8 cellular contexts compared by ENCODE assay signal in genomic region chr6:95576621-95577316, GRCh38. TPM values are rescaled to one million over a fixed set of nuclear protein-coding genes. Genes with fewer than 3 reads are reported as not detected.
DNase-seq lines count a peak whose midpoint lies in the region; TF ChIP-seq lines count a peak whose summit lies in the region.

No MANE protein-coding gene starts in this region.

- H3K4me1 Mint-ChIP-seq in activated CD4-positive, alpha-beta T cell treated with anti-CD3 and anti-CD28 coated beads, Interleukin-2, amount 10 ng/mL, durations not matched to agents 24 days and 14 days, result peaks cover 47% of the 10 kb centered on the region
- peaks cover 44% of the 10 kb centered on the region for H3K4me1 Mint-ChIP-seq in HFFc6 (ENCODE audit: low read depth)

- no peaks in the 10 kb centered on the region for H3K27me3 ChIP-seq in liver (ENCODE audit: control insufficient read depth in 4 of 4, insufficient read depth in 4 of 4, low read length in 3 of 4)
- H3K27me3 ChIP-seq in tibial artery, result no peaks in the 10 kb centered on the region

- intact Hi-C loops in activated CD4-positive, alpha-beta T cell treated with anti-CD3 and anti-CD28 coated beads, Interleukin-2, amount 10 ng/mL, durations not matched to agents 24 days and 14 days (cut with micrococcal nuclease), result loop anchor here (1.0 to 10.0 kb wide), 3 partner anchors 945 to 1331 kb away; partner anchors contain the start of genes GPR63 and UFL1
- intact Hi-C loops in tibial artery (cut with DNase I; ENCODE audit: low total_unique reads), result no loop called here

- no peak for TF ChIP-seq RAD21 in liver (IDR thresholded peaks at IDR 0.05)

- H3K4me1 ChIP-seq in liver (ENCODE audit: control insufficient read depth in 4 of 4, insufficient read depth in 4 of 4, low read length in 3 of 4) (peaks cover 5 to 33% (median 13%) of the 10 kb centered on the region in 4 donors), tibial artery (peaks cover 0 to 39% (median 5%) of the 10 kb centered on the region in 4 donors)

- H3K9me3 Mint-ChIP-seq in activated CD4-positive, alpha-beta T cell treated with anti-CD3 and anti-CD28 coated beads, Interleukin-2, amount 10 ng/mL, durations not matched to agents 24 days and 14 days, result no peaks in the 10 kb centered on the region
- no peaks in the 10 kb centered on the region for H3K9me3 Mint-ChIP-seq in HFFc6

- H3K27ac ChIP-seq in liver (ENCODE audit: low read depth in 1 of 2, low read length in 2 of 2) (peak overlapping the region; percentile 93 to 96), tibial artery (peak overlapping the region; percentile 93 to 96)

- 3% methylated on average over 4 of the region's 4 CpGs for WGBS in liver

- peak overlapping the region; percentile 75 to 77 for H3K4me3 ChIP-seq in cardiac fibroblast (replicated peaks in 1 of 2; ENCODE audit: low read depth in 2 of 2, low read length in 2 of 2)
- peak overlapping the region; percentile 60 to 100 (median 92) for H3K4me3 ChIP-seq in liver (ENCODE audit: low read depth in 1 of 3, low read length in 3 of 3)
- peak overlapping the region; percentile 67 to 79 for H3K4me3 ChIP-seq in tibial artery

- DNase-seq in activated CD4-positive, alpha-beta T cell treated with anti-CD3 and anti-CD28 coated beads, Interleukin-2, amount 10 ng/mL, durations not matched to agents 24 days and 14 days, result no peak
- no peak for DNase-seq in activated CD4-positive, alpha-beta T cell treated with anti-CD3 and anti-CD28 coated beads for 1 hour
- DNase-seq in HFFc6 (no peak), NCI-H69 (lab: John Stamatoyannopoulos, UW) (peak; percentile 58), cardiac fibroblast (ENCODE audit: low read depth in 2 of 2) (peak; percentile 37 to 53), tibial artery (no peak), HuH-7.5 (ENCODE audit: low spot score) (no peak)

- H3K36me3 Mint-ChIP-seq in activated CD4-positive, alpha-beta T cell treated with anti-CD3 and anti-CD28 coated beads, Interleukin-2, amount 10 ng/mL, durations not matched to agents 24 days and 14 days (ENCODE audit: low read depth), result peaks cover 7% of the 10 kb centered on the region
- H3K36me3 Mint-ChIP-seq in HFFc6 (ENCODE audit: low read depth), result no peaks in the 10 kb centered on the region

- H3K9me3 ChIP-seq in liver (ENCODE audit: control insufficient read depth in 4 of 4, low read length in 3 of 4), result no peaks in the 10 kb centered on the region
- no peaks in the 10 kb centered on the region for H3K9me3 ChIP-seq in tibial artery

- peak overlapping the region; percentile 57 to 91 for H3K9ac ChIP-seq in liver (ENCODE audit: low read depth in 1 of 2, low read length in 2 of 2)

- H3K27ac Mint-ChIP-seq in activated CD4-positive, alpha-beta T cell treated with anti-CD3 and anti-CD28 coated beads, Interleukin-2, amount 10 ng/mL, durations not matched to agents 24 days and 14 days, result peak overlapping the region; percentile 98
- peak overlapping the region; percentile 98 for H3K27ac Mint-ChIP-seq in HFFc6

- TF ChIP-seq CTCF in HFFc6 (IDR thresholded peaks at IDR 0.05) (no peak), cardiac fibroblast (IDR thresholded peaks at IDR 0.05; ENCODE audit: low read depth, low read length) (no peak), liver (IDR thresholded peaks at IDR 0.05; ENCODE audit: low read depth, low read length, missing input control) (no peak), tibial artery (IDR thresholded peaks at IDR 0.05) (no peak)

- no peaks in the 10 kb centered on the region for H3K36me3 ChIP-seq in liver (ENCODE audit: control insufficient read depth in 4 of 4, insufficient read depth in 3 of 4, low read depth in 1 of 4, low read length in 3 of 4)
- H3K36me3 ChIP-seq in tibial artery, result no peaks in the 10 kb centered on the region

- no peaks in the 10 kb centered on the region for H3K27me3 Mint-ChIP-seq in activated CD4-positive, alpha-beta T cell treated with anti-CD3 and anti-CD28 coated beads, Interleukin-2, amount 10 ng/mL, durations not matched to agents 24 days and 14 days
- H3K27me3 Mint-ChIP-seq in HFFc6 (ENCODE audit: insufficient read depth), result no peaks in the 10 kb centered on the region; the same call in 1 of the 2 replicates

- H3K4me3 Mint-ChIP-seq in activated CD4-positive, alpha-beta T cell treated with anti-CD3 and anti-CD28 coated beads, Interleukin-2, amount 10 ng/mL, durations not matched to agents 24 days and 14 days, result peak overlapping the region; percentile 98
- H3K4me3 Mint-ChIP-seq in HFFc6, result peak overlapping the region; percentile 98

TF ChIP-seq in liver, 16 proteins besides CTCF, POLR2A, EP300 and RAD21:
- peak in 1 of 2 donors; percentile 8 for TF ChIP-seq RXRA (IDR thresholded peaks at IDR 0.05)
- no peak for TF ChIP-seq EGR1 (IDR thresholded peaks at IDR 0.05; ENCODE audit: low read depth in 2 of 2)
- no peak for TF ChIP-seq ZBTB33 (IDR thresholded peaks at IDR 0.05)
- no peak for TF ChIP-seq FOXA2 (IDR thresholded peaks at IDR 0.05)
- TF ChIP-seq HNF4A (conservative IDR thresholded peaks at IDR 0.05), result peak in 1 of 2 donors; percentile 1
- TF ChIP-seq MAX (IDR thresholded peaks at IDR 0.05), result no peak
- TF ChIP-seq, protein P1, sequence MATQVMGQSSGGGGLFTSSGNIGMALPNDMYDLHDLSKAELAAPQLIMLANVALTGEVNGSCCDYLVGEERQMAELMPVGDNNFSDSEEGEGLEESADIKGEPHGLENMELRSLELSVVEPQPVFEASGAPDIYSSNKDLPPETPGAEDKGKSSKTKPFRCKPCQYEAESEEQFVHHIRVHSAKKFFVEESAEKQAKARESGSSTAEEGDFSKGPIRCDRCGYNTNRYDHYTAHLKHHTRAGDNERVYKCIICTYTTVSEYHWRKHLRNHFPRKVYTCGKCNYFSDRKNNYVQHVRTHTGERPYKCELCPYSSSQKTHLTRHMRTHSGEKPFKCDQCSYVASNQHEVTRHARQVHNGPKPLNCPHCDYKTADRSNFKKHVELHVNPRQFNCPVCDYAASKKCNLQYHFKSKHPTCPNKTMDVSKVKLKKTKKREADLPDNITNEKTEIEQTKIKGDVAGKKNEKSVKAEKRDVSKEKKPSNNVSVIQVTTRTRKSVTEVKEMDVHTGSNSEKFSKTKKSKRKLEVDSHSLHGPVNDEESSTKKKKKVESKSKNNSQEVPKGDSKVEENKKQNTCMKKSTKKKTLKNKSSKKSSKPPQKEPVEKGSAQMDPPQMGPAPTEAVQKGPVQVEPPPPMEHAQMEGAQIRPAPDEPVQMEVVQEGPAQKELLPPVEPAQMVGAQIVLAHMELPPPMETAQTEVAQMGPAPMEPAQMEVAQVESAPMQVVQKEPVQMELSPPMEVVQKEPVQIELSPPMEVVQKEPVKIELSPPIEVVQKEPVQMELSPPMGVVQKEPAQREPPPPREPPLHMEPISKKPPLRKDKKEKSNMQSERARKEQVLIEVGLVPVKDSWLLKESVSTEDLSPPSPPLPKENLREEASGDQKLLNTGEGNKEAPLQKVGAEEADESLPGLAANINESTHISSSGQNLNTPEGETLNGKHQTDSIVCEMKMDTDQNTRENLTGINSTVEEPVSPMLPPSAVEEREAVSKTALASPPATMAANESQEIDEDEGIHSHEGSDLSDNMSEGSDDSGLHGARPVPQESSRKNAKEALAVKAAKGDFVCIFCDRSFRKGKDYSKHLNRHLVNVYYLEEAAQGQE (IDR thresholded peaks at IDR 0.05), result peak; percentile 19
- TF ChIP-seq FOXA1 (IDR thresholded peaks at IDR 0.05), result no peak
- TF ChIP-seq NR2F2 (IDR thresholded peaks at IDR 0.05), result no peak
- TF ChIP-seq GABPA (IDR thresholded peaks at IDR 0.05 in 1 of 2, conservative IDR thresholded peaks at IDR 0.05 in 1 of 2), result no peak
- TF ChIP-seq YY1 (IDR thresholded peaks at IDR 0.05), result peak; percentile 53
- TF ChIP-seq, protein P2, sequence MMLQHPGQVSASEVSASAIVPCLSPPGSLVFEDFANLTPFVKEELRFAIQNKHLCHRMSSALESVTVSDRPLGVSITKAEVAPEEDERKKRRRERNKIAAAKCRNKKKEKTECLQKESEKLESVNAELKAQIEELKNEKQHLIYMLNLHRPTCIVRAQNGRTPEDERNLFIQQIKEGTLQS (IDR thresholded peaks at IDR 0.05), result no peak
- TF ChIP-seq SP1 (IDR thresholded peaks at IDR 0.05), result no peak
- no peak for TF ChIP-seq HNF4G (IDR thresholded peaks at IDR 0.05)
- no peak for TF ChIP-seq JUND (IDR thresholded peaks at IDR 0.05)
- TF ChIP-seq TAF1 (conservative IDR thresholded peaks at IDR 0.05), result no peak

RNA-seq across cellular contexts. Expression of gene MANEA, which starts 0.6 kb away (rescaled TPM):
- total RNA-seq in activated CD4-positive, alpha-beta T cell treated with anti-CD3 and anti-CD28 coated beads, Interleukin-2, amount 10 ng/mL, durations not matched to agents 24 days and 14 days, result 22.6 and 23.1 TPM in 2 replicates
- 10 to 100 TPM in 5 of 6 experiments, 1 to 10 TPM in 1; 8.0 to 14.3 (median 13.2) TPM for total RNA-seq in HFFc6 (2021; fragmentation: NEBNext Ultra II Directional; extraction: Animal tissue kit (Norgen Biotek cat#: 25700))
- 10 to 100 TPM in 1 of 2 donors, 1 to 10 TPM in 1; 9.7 to 37.4 TPM for total RNA-seq in liver
- 10 to 100 TPM; 16.5 to 21.3 TPM for polyA plus RNA-seq in liver

Comparison
In these comparisons a context has a peak if more than half of its experiments do, and no peak if none do; other contexts are left out.
1. DNase-seq: peak in NCI-H69 (single experiment) and cardiac fibroblast (2 of 2); none in activated CD4-positive, alpha-beta T cell treated with anti-CD3 and anti-CD28 coated beads, Interleukin-2, amount 10 ng/mL, durations not matched to agents 24 days and 14 days (single experiment), activated CD4-positive, alpha-beta T cell treated with anti-CD3 and anti-CD28 coated beads for 1 hour (single experiment), HFFc6 (single experiment), tibial artery (0 of 2) and HuH-7.5 (single experiment).
2. Peak in every context shown above with its lines, with median percentiles within 50 percentile points of each other: H3K4me3 ChIP-seq.